21 cellular contexts compared by ENCODE assay signal in the genomic region with DNA sequence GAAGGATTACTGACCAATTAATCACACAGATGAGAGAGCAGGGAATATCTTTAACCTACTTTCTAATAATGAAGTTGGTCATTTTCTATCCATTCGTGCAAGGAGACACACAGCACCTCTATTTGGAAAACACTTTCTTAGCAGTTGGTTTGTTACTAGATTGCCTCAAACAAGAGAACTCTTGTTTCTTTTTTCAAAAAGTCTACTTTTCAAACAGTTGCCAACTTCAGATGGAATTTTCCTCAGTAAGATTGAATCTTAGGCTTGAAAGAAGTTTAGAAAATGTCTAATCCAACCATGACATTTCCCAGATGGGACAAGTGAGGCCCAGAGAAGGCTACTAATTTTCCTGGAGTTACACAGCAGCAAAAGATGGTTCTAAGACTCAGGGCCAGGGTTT. TPM values are rescaled to one million over a fixed set of nuclear protein-coding genes. Genes with fewer than 3 reads are reported as not detected.
DNase-seq lines count a peak whose midpoint lies in the region; ATAC-seq and TF ChIP-seq lines count a peak whose summit lies in the region.
"Had no signal": no experiment of that assay in that cellular context is flagged by ENCODE, and none has a peak within 500 bp of the region (broad histone marks: within the 10 kb centered on the region; RNA-seq: fewer than 3 reads in every experiment).

No MANE protein-coding gene starts in this region.

- peak overlapping the region; percentile 10 for H3K9ac ChIP-seq in mucosa of stomach (ENCODE audit: low read length)
- H3K9ac ChIP-seq in stomach smooth muscle (ENCODE audit: low read length in 2 of 2): peak overlapping the region; percentile 23 to 55
- H3K9ac ChIP-seq: BLaER1 had no signal

- H3K27me3 Mint-ChIP-seq in Calu3 (ENCODE audit: unreplicated experiment): peaks cover 17% of the 10 kb centered on the region
- no peaks in the 10 kb centered on the region for H3K27me3 Mint-ChIP-seq in T-helper 2 cell treated with Interferon-gamma antibody and Interleukin-4, amounts not matched to agents 5 μg/mL and 100 μg/mL, for 36 hours (ENCODE audit: low read depth)
- H3K27me3 Mint-ChIP-seq: activated CD4-positive, alpha-beta T cell treated with anti-CD3 and anti-CD28 coated beads for 36 hours; progenitor cell of endocrine pancreas had no signal

- H3K4me1 Mint-ChIP-seq in Calu3 (ENCODE audit: low read depth, unreplicated experiment): peaks cover 13% of the 10 kb centered on the region
- no peaks in the 10 kb centered on the region for H3K4me1 Mint-ChIP-seq in T-helper 2 cell treated with Interferon-gamma antibody and Interleukin-4, amounts not matched to agents 5 μg/mL and 100 μg/mL, for 36 hours (ENCODE audit: low read depth)
- H3K4me1 Mint-ChIP-seq: activated CD4-positive, alpha-beta T cell treated with anti-CD3 and anti-CD28 coated beads for 36 hours; central memory CD8-positive, alpha-beta T cell; memory B cell; nephron progenitor cell had no signal

- DNase-seq in right cardiac atrium: no peak
- DNase-seq in cardiac septum (ENCODE audit: low spot score): no peak
- no peak for DNase-seq in anterior cingulate cortex (lab: John Stamatoyannopoulos, UW)
- no peak for DNase-seq in Calu3
- DNase-seq in Kasumi-1 (lab: John Stamatoyannopoulos, UW): no peak
- DNase-seq in T-helper 2 cell treated with Interferon-gamma antibody and Interleukin-4, amounts not matched to agents 5 μg/mL and 100 μg/mL, for 36 hours (ENCODE audit: low spot score): no peak
- DNase-seq: activated CD4-positive, alpha-beta T cell treated with anti-CD3 and anti-CD28 coated beads for 36 hours; activated effector memory CD4-positive, alpha-beta T cell treated with Interleukin-2 at 50 U/mL for 16 hours; effector memory CD4-positive, alpha-beta T cell; NCI-H1048; NCI-H2081 treated with DMSO at 0.1 percent for 48 hours; NCI-H446 treated with DMSO at 0.1 percent for 48 hours; nephron progenitor cell; RPMI8226 had no signal

- no peak overlapping the region for H3K4me3 Mint-ChIP-seq in Calu3 (ENCODE audit: low read depth, unreplicated experiment)
- H3K4me3 Mint-ChIP-seq in T-helper 2 cell treated with Interferon-gamma antibody and Interleukin-4, amounts not matched to agents 5 μg/mL and 100 μg/mL, for 36 hours: no peak overlapping the region
- H3K4me3 Mint-ChIP-seq: activated CD4-positive, alpha-beta T cell treated with anti-CD3 and anti-CD28 coated beads for 36 hours; central memory CD8-positive, alpha-beta T cell; memory B cell; nephron progenitor cell had no signal

- BruUV-seq in Calu3 (replicated peaks; lab: Mats Ljungman, UMichigan): no TSS peak

- 54% methylated on average over 1 of the region's 1 CpG for WGBS in right cardiac atrium

- no peak overlapping the region for H3K4me3 ChIP-seq in right cardiac atrium (ENCODE audit: low read length)
- H3K4me3 ChIP-seq in mucosa of stomach (ENCODE audit: low read length): no peak overlapping the region
- H3K4me3 ChIP-seq in stomach smooth muscle (ENCODE audit: low read length in 2 of 2): no peak overlapping the region
- H3K4me3 ChIP-seq: adrenal gland, BLaER1 had no signal

- no peak overlapping the region for H3K27ac Mint-ChIP-seq in Calu3 (ENCODE audit: unreplicated experiment)
- H3K27ac Mint-ChIP-seq in T-helper 2 cell treated with Interferon-gamma antibody and Interleukin-4, amounts not matched to agents 5 μg/mL and 100 μg/mL, for 36 hours: no peak overlapping the region
- H3K27ac Mint-ChIP-seq: activated CD4-positive, alpha-beta T cell treated with anti-CD3 and anti-CD28 coated beads for 36 hours; memory B cell; progenitor cell of endocrine pancreas had no signal

- TF ChIP-seq CTCF in Calu3 (IDR thresholded peaks at IDR 0.05; ENCODE audit: unreplicated experiment): no peak

- no peaks in the 10 kb centered on the region for H3K9me3 ChIP-seq in right cardiac atrium (ENCODE audit: control insufficient read depth, low read length)
- no peaks in the 10 kb centered on the region for H3K9me3 ChIP-seq in mucosa of stomach (ENCODE audit: control insufficient read depth, low read length)
- no peaks in the 10 kb centered on the region for H3K9me3 ChIP-seq in stomach smooth muscle (ENCODE audit: control insufficient read depth in 2 of 2, low read length in 2 of 2)
- H3K9me3 ChIP-seq: adrenal gland, BLaER1 had no signal

- H3K36me3 Mint-ChIP-seq in Calu3 (ENCODE audit: insufficient read depth, unreplicated experiment): no peaks in the 10 kb centered on the region
- H3K36me3 Mint-ChIP-seq in T-helper 2 cell treated with Interferon-gamma antibody and Interleukin-4, amounts not matched to agents 5 μg/mL and 100 μg/mL, for 36 hours (ENCODE audit: low read depth): no peaks in the 10 kb centered on the region

- no peaks in the 10 kb centered on the region for H3K27me3 ChIP-seq in right cardiac atrium (ENCODE audit: control insufficient read depth, insufficient read depth)
- no peaks in the 10 kb centered on the region for H3K27me3 ChIP-seq in mucosa of stomach (ENCODE audit: control insufficient read depth, insufficient read depth, low read length)
- no peaks in the 10 kb centered on the region for H3K27me3 ChIP-seq in stomach smooth muscle (ENCODE audit: control insufficient read depth in 1 of 2, insufficient read depth in 2 of 2, low read length in 2 of 2)
- H3K27me3 ChIP-seq: adrenal gland, BLaER1 had no signal

- H3K9me3 Mint-ChIP-seq in Calu3 (ENCODE audit: low read depth, unreplicated experiment): no peaks in the 10 kb centered on the region
- no peaks in the 10 kb centered on the region for H3K9me3 Mint-ChIP-seq in T-helper 2 cell treated with Interferon-gamma antibody and Interleukin-4, amounts not matched to agents 5 μg/mL and 100 μg/mL, for 36 hours
- H3K9me3 Mint-ChIP-seq: central memory CD8-positive, alpha-beta T cell; memory B cell; nephron progenitor cell had no signal

- ATAC-seq in right cardiac atrium: no peak
- ATAC-seq: activated CD4-positive, alpha-beta T cell treated with anti-CD3 and anti-CD28 coated beads for 36 hours had no signal

- no peaks in the 10 kb centered on the region for H3K36me3 ChIP-seq in mucosa of stomach (ENCODE audit: control insufficient read depth, insufficient read depth, low read length)
- H3K36me3 ChIP-seq in stomach smooth muscle (ENCODE audit: control insufficient read depth in 2 of 2, insufficient read depth in 2 of 2, low read length in 2 of 2): no peaks in the 10 kb centered on the region
- H3K36me3 ChIP-seq: adrenal gland, BLaER1 had no signal

- H3K4me1 ChIP-seq in right cardiac atrium (ENCODE audit: control insufficient read depth, insufficient read depth, low read length): no peaks in the 10 kb centered on the region
- H3K4me1 ChIP-seq in mucosa of stomach (ENCODE audit: control insufficient read depth, insufficient read depth, low read length): peaks cover 2% of the 10 kb centered on the region
- H3K4me1 ChIP-seq in stomach smooth muscle (ENCODE audit: control insufficient read depth, insufficient read depth, low read length): peaks cover 50% of the 10 kb centered on the region

- intact Hi-C loops in right cardiac atrium (cut with DNase I) (no loop called here), cardiac septum (cut with DNase I) (no loop called here), Calu3 (cut with micrococcal nuclease; ENCODE audit: unreplicated experiment) (no loop called here)

- H3K27ac ChIP-seq in right cardiac atrium (ENCODE audit: low read length) (peak overlapping the region; percentile 17), stomach smooth muscle (ENCODE audit: low read length) (peak overlapping the region; percentile 74)
- H3K27ac ChIP-seq: BLaER1 had no signal

- CTCF ChIA-PET in Calu3 (lab: Charles Lee): no interaction called here

RNA-seq across cellular contexts. Expression of a gene that starts 42.4 kb away (rescaled TPM):
- total RNA-seq in right cardiac atrium (100 to 1,000 TPM; 156 to 233 (median 217) TPM), cardiac septum (128 TPM), Calu3 (2022) (59.7 and 61.0 TPM in 2 replicates)
- 192 TPM for polyA plus RNA-seq in right cardiac atrium
